ENCODE assay signal across 22 cellular contexts in the genomic region with DNA sequence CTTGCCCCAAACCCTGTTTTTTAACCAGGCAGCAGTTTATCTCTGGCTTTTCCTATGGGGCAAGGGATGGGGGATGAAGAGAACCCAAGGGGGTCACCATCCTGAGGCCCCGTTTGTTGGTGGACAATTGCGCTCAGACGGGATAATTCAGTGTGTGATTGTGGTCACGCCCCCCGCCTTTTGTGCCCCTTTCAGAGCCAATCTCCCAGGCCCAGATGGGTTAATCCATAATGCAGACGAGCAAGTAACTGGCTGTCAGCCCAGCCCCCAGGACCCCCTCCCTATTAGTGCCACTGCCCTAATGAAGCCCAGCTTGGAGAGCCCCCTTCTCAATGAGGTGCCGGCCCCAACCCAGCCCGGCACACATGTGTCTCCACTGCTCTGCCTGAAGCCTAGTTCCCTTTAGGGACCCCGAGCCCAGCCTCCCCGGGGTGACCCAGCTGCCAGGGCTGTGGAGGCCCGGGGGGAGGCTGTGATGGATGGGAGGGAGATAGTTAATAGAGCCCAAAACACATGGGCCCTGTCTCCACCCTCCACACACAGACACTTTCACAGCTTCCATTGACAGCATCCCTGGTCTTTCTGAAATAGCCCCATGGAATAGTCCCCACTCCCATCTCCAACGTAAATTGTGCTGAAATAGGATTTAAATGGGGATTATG. TPM values are rescaled to one million over a fixed set of nuclear protein-coding genes. Genes with fewer than 3 reads are reported as not detected.
"Had no signal": no experiment of that assay in that cellular context is flagged by ENCODE, and none has a peak within 500 bp of the region (broad histone marks: within the 10 kb centered on the region; RNA-seq: fewer than 3 reads in every experiment).

No MANE protein-coding gene starts in this region.

- H3K4me3 Mint-ChIP-seq: IgD-negative memory B cell had no signal

- ATAC-seq: K562 had no signal

- H3K9me2 ChIP-seq: SK-N-SH had no signal

- H3K9ac ChIP-seq: KMS-11, SK-N-SH had no signal

- DNase-seq: Kasumi-1, MM.1S, NCI-H1092 treated with DMSO at 0.1 percent for 48 hours, NCI-H1436, NCI-H187, NCI-H2029, NCI-H2081 treated with DMSO at 0.1 percent for 48 hours, NCI-H2171, NCI-H226, NCI-H446, NCI-H510A, NCI-H524 treated with DMSO at 0.1 percent for 48 hours, NCI-H69, NCI-H774, RPMI8226, SHP77, SK-N-SH had no signal

- H3K4me2 ChIP-seq: KMS-11, SK-N-SH had no signal

- H3K4me3 ChIP-seq: K562 had no signal

- H3K9me3 ChIP-seq: SK-N-SH had no signal

- H3K36me3 Mint-ChIP-seq: IgD-negative memory B cell had no signal

- H3K27ac ChIP-seq: HL-60, KMS-11 had no signal

- H3K4me1 Mint-ChIP-seq: IgD-negative memory B cell had no signal

RNA-seq across cellular contexts. Expression of a gene that starts 19.0 kb away (rescaled TPM):
- polyA plus RNA-seq: IgD-negative memory B cell had no signal

RNA-seq across cellular contexts. Expression of a gene that starts 51.5 kb away (rescaled TPM):
- total RNA-seq: K562, SK-MEL-5 had no signal
- polyA plus RNA-seq: IgD-negative memory B cell, K562 had no signal
